Comparison of ENCODE assay signal across 1 cellular context in genomic region chr22:45321827-45322226, GRCh38.
TF ChIP-seq lines count a peak whose summit lies in the region.

No MANE protein-coding gene starts in this region.

TF ChIP-seq in GM23338, 12 proteins besides CTCF, POLR2A, EP300 and RAD21 (continued from another document):
- no peak for TF ChIP-seq ZNF462 (CRISPR knock-in tag; IDR thresholded peaks at IDR 0.05)
- TF ChIP-seq CREB1 (CRISPR knock-in tag; IDR thresholded peaks at IDR 0.05; ENCODE audit: low read depth), result no peak
- TF ChIP-seq POLR2AphosphoS5 (IDR thresholded peaks at IDR 0.05; ENCODE audit: low read depth), result no peak
- TF ChIP-seq, protein P1, sequence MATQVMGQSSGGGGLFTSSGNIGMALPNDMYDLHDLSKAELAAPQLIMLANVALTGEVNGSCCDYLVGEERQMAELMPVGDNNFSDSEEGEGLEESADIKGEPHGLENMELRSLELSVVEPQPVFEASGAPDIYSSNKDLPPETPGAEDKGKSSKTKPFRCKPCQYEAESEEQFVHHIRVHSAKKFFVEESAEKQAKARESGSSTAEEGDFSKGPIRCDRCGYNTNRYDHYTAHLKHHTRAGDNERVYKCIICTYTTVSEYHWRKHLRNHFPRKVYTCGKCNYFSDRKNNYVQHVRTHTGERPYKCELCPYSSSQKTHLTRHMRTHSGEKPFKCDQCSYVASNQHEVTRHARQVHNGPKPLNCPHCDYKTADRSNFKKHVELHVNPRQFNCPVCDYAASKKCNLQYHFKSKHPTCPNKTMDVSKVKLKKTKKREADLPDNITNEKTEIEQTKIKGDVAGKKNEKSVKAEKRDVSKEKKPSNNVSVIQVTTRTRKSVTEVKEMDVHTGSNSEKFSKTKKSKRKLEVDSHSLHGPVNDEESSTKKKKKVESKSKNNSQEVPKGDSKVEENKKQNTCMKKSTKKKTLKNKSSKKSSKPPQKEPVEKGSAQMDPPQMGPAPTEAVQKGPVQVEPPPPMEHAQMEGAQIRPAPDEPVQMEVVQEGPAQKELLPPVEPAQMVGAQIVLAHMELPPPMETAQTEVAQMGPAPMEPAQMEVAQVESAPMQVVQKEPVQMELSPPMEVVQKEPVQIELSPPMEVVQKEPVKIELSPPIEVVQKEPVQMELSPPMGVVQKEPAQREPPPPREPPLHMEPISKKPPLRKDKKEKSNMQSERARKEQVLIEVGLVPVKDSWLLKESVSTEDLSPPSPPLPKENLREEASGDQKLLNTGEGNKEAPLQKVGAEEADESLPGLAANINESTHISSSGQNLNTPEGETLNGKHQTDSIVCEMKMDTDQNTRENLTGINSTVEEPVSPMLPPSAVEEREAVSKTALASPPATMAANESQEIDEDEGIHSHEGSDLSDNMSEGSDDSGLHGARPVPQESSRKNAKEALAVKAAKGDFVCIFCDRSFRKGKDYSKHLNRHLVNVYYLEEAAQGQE (IDR thresholded peaks at IDR 0.05; ENCODE audit: unreplicated experiment), result no peak
- no peak for TF ChIP-seq EZH2 (IDR thresholded peaks at IDR 0.05; ENCODE audit: low read depth, unreplicated experiment)
- no peak for TF ChIP-seq ETS1 (IDR thresholded peaks at IDR 0.05)
- no peak for TF ChIP-seq NANOG (IDR thresholded peaks at IDR 0.05; ENCODE audit: borderline replicate concordance)
- no peak for TF ChIP-seq ZNF331 (CRISPR knock-in tag; IDR thresholded peaks at IDR 0.05; ENCODE audit: low read depth)
- TF ChIP-seq EZH2phosphoT487 (IDR thresholded peaks at IDR 0.05; ENCODE audit: unreplicated experiment), result no peak
- TF ChIP-seq ZNF114 (CRISPR knock-in tag; IDR thresholded peaks at IDR 0.05), result no peak
- no peak for TF ChIP-seq JUNB (IDR thresholded peaks at IDR 0.05; ENCODE audit: unreplicated experiment)
